ENCODE assay signal across 8 cellular contexts in genomic region chr5:69559908-69560330, GRCh38. TPM values are rescaled to one million over a fixed set of nuclear protein-coding genes. Genes with fewer than 3 reads are reported as not detected.
A peak's percentile ranks its signal among the peaks of the same experiment; 100 is the strongest.
DNase-seq lines count a peak whose midpoint lies in the region; ATAC-seq, FAIRE-seq and TF ChIP-seq lines count a peak whose summit lies in the region.
"Not testable (repeated sequence)": the region's sequence is repeated elsewhere in the genome, so short reads cannot be mapped to it uniquely, and the experiment has no call there.

Gene GTF2H2C, plus strand, starts transcription at chr5:69560191. Its CDS starts 4,942 bp downstream, at chr5:69565133.

- in situ Hi-C loops in HepG2 (cut with HindIII; ENCODE audit: extremely low pct_ligation_motif_present, low pct_unique_long_range_greater_than_20kb), result not testable (repeated sequence)

- not testable (repeated sequence) for H3K27ac ChIP-seq in OCI-LY3 (ENCODE audit: low read length); effector memory CD4-positive, alpha-beta T cell (ENCODE audit: insufficient read depth, low read length, poor library complexity, severe bottlenecking)
- H3K27ac ChIP-seq in HepG2 (ENCODE audit: extremely low read length, insufficient read depth, low read length) (peak within 1 kb of the TSS; percentile 51), smooth muscle cell (ENCODE audit: low read depth) (peak within 1 kb of the TSS; percentile 57), vagina (peak within 1 kb of the TSS; percentile 44)

- not testable (repeated sequence) for FAIRE-seq in HepG2 (lab: Jason Lieb, UNC)

- not testable (repeated sequence) for H3K79me2 ChIP-seq in OCI-LY3 (ENCODE audit: low read length); HepG2 (ENCODE audit: insufficient read depth, low read length); smooth muscle cell (ENCODE audit: low read depth)

- ATAC-seq in GM18867 (IDR thresholded peaks at IDR 0.05; ENCODE audit: unreplicated experiment) (peak; percentile 98), HG02885 (IDR thresholded peaks at IDR 0.05; ENCODE audit: poor library complexity, unreplicated experiment) (peak; percentile 98), HepG2 (peak; percentile 98)

- not testable (repeated sequence) for H4K20me1 ChIP-seq in OCI-LY3 (ENCODE audit: insufficient read depth, low read length); HepG2 (ENCODE audit: insufficient read depth, low read length); smooth muscle cell (ENCODE audit: low read depth)

- peak; percentile 66 for DNase-seq in activated T-cell treated with anti-CD3 and anti-CD28 coated beads for 24 hours (ENCODE audit: low read depth)
- peak; percentile 54 to 69 (median 57) for DNase-seq in effector memory CD4-positive, alpha-beta T cell
- peak; percentile 66 for DNase-seq in HepG2 (ENCODE audit: low spot score)
- not testable (repeated sequence) for DNase-seq in smooth muscle cell (lab: John Stamatoyannopoulos, UW; ENCODE audit: unreplicated experiment)
- DNase-seq in vagina (ENCODE audit: extremely low spot score in 2 of 2), result peak in 1 of 2 donors; percentile 19

- under 1% methylated on average over 15 of the region's 40 CpGs for WGBS in HepG2 (ENCODE audit: low lambda C conversion rate)
- WGBS in smooth muscle cell (ENCODE audit: low lambda C conversion rate), result 2% methylated on average over 38 of the region's 40 CpGs

- not testable (repeated sequence) for TF ChIP-seq RAD21 in HepG2 (CRISPR knock-in tag; IDR thresholded peaks at IDR 0.05)

- CTCF ChIA-PET in HepG2 (lab: Yijun Ruan, JAX; ENCODE audit: low intra/inter-chr PET ratio, low total read pairs), result not testable (repeated sequence)

- POLR2A ChIA-PET in HepG2 (lab: Yijun Ruan, JAX), result interaction anchor here (0.6 to 1.4 kb wide), 2 partner anchors 42 to 105 kb away, joined by 3 to 4 read pairs; no protein-coding TSS in a partner anchor

- TF ChIP-seq CTCF in OCI-LY3 (IDR thresholded peaks at IDR 0.05; ENCODE audit: low read depth, low read length), result peak; percentile 27
- peak; percentile 25; the same call in 1 of the 2 replicates for TF ChIP-seq CTCF in HepG2 (CRISPR knock-in tag; IDR thresholded peaks at IDR 0.05)
- peak; percentile 16 for TF ChIP-seq CTCF in smooth muscle cell (IDR thresholded peaks at IDR 0.05; ENCODE audit: borderline replicate concordance, insufficient read depth, poor library complexity, severe bottlenecking)
- TF ChIP-seq CTCF in vagina (IDR thresholded peaks at IDR 0.05), result peak in 1 of 3 experiments; percentile 33

- not testable (repeated sequence) for BruUV-seq in HepG2 (replicated peaks; lab: Mats Ljungman, UMichigan)

- peak; percentile 17 to 57; a peak in 3 of 4 replicates for TF ChIP-seq POLR2A in HepG2 (IDR thresholded peaks at IDR 0.05; ENCODE audit: insufficient read depth in 1 of 2, low read depth in 2 of 2, low read length in 2 of 2)
- not testable (repeated sequence) for TF ChIP-seq POLR2A in vagina (IDR thresholded peaks at IDR 0.05)

- H3K9me3 ChIP-seq in OCI-LY3 (ENCODE audit: insufficient read depth, low read length); effector memory CD4-positive, alpha-beta T cell (ENCODE audit: control insufficient read depth, low read length); HepG2 (ENCODE audit: low read length); smooth muscle cell (replicated peaks; ENCODE audit: low read depth); vagina: not testable (repeated sequence)

- peak within 1 kb of the TSS; percentile 52 for H3K4me2 ChIP-seq in OCI-LY3 (ENCODE audit: low read length)
- H3K4me2 ChIP-seq in HepG2 (ENCODE audit: low read depth, low read length), result peak within 1 kb of the TSS; percentile 63
- H3K4me2 ChIP-seq in smooth muscle cell, result peak within 1 kb of the TSS; percentile 87

- not testable (repeated sequence) for H3F3A ChIP-seq in smooth muscle cell (ENCODE audit: low read depth)

- not testable (repeated sequence) for H3K27me3 ChIP-seq in OCI-LY3 (ENCODE audit: low read depth, low read length); effector memory CD4-positive, alpha-beta T cell (replicated peaks; ENCODE audit: control insufficient read depth, insufficient read depth, low read length, poor library complexity, severe bottlenecking); HepG2 (ENCODE audit: control insufficient read depth in 1 of 2, insufficient read depth in 2 of 2, low read length in 2 of 2); smooth muscle cell (ENCODE audit: low read depth); vagina

- intact Hi-C loops in HepG2 (cut with micrococcal nuclease; ENCODE audit: unreplicated experiment); vagina (cut with DNase I): not testable (repeated sequence)

- not testable (repeated sequence) for H3K4me1 ChIP-seq in OCI-LY3 (ENCODE audit: low read length); effector memory CD4-positive, alpha-beta T cell (ENCODE audit: control insufficient read depth, insufficient read depth, low read length, poor library complexity, severe bottlenecking); HepG2 (ENCODE audit: insufficient read depth, low read length); smooth muscle cell (ENCODE audit: low read depth); vagina

- peak within 1 kb of the TSS; percentile 47 for H3K9ac ChIP-seq in OCI-LY3 (ENCODE audit: low read length)
- peak within 1 kb of the TSS; percentile 59; the same call in 1 of the 2 replicates for H3K9ac ChIP-seq in HepG2 (ENCODE audit: insufficient read depth, low read depth, low read length)
- H3K9ac ChIP-seq in smooth muscle cell (ENCODE audit: low read depth), result not testable (repeated sequence)

- not testable (repeated sequence) for H3K36me3 ChIP-seq in OCI-LY3 (replicated peaks; ENCODE audit: low read depth, low read length); effector memory CD4-positive, alpha-beta T cell (ENCODE audit: control insufficient read depth, insufficient read depth, low read length); HepG2 (replicated peaks in 1 of 2; ENCODE audit: control insufficient read depth in 1 of 2, insufficient read depth in 2 of 2, low read length in 2 of 2); smooth muscle cell (ENCODE audit: low read depth); vagina

- not testable (repeated sequence) for TF ChIP-seq EP300 in HepG2 (IDR thresholded peaks at IDR 0.05; ENCODE audit: low read depth in 2 of 2, low read length in 2 of 2); HepG2 (CRISPR knock-in tag; IDR thresholded peaks at IDR 0.05; ENCODE audit: borderline replicate concordance)

- peak within 1 kb of the TSS; percentile 69 for H3K4me3 ChIP-seq in OCI-LY3 (ENCODE audit: low read length)
- H3K4me3 ChIP-seq in effector memory CD4-positive, alpha-beta T cell (ENCODE audit: insufficient read depth, low read depth, low read length, poor library complexity, severe bottlenecking), result peak within 1 kb of the TSS; percentile 35
- peak within 1 kb of the TSS; percentile 52 to 57 (median 54); a peak in 5 of 6 replicates for H3K4me3 ChIP-seq in HepG2 (replicated peaks in 1 of 3; ENCODE audit: insufficient read depth in 1 of 3, low read depth in 2 of 3, low read length in 3 of 3)
- peak within 1 kb of the TSS; percentile 55 for H3K4me3 ChIP-seq in smooth muscle cell
- H3K4me3 ChIP-seq in vagina, result peak within 1 kb of the TSS; percentile 44 to 46

- not testable (repeated sequence) for H2AFZ ChIP-seq in OCI-LY3 (ENCODE audit: low read depth, low read length); HepG2 (ENCODE audit: low read length)
- peak within 1 kb of the TSS; percentile 90 for H2AFZ ChIP-seq in smooth muscle cell (ENCODE audit: low read depth)

TF ChIP-seq in HepG2, 621 proteins besides CTCF, POLR2A, EP300 and RAD21 (continues in another document):
- TF ChIP-seq MIXL1 (CRISPR knock-in tag; IDR thresholded peaks at IDR 0.05) (0 out of 2 replicates have a peak, but pooled peaks have one; percentile 54), RBFOX2 (IDR thresholded peaks at IDR 0.05; ENCODE audit: low read depth, low read length) (peak; percentile 63)

RNA-seq across cellular contexts. Expression of gene GTF2H2C, which starts in this region (rescaled TPM):
- total RNA-seq in HepG2 (2016; rRNA removed; fragmentation: Illumina TruSeq; extraction: Trizol) (62.9 and 72.3 TPM in 2 replicates), smooth muscle cell (34.5 and 53.1 TPM in 2 replicates), vagina (22.8 TPM)
- total RNA-seq in HepG2 (2016; cell fraction: cytosol; rRNA removed; fragmentation: Illumina TruSeq; extraction: Trizol; ENCODE audit: low read depth), result 24.7 and 25.5 TPM in 2 replicates
- total RNA-seq in HepG2 (2016; cell fraction: insoluble cytoplasmic fraction; rRNA removed; fragmentation: Illumina TruSeq; extraction: Trizol), result 65.2 and 65.9 TPM in 2 replicates
- 38.8 and 43.4 TPM in 2 replicates for total RNA-seq in HepG2 (2016; cell fraction: membrane; rRNA removed; fragmentation: Illumina TruSeq; extraction: Trizol)
- total RNA-seq in HepG2 (2016; cell fraction: nucleus; rRNA removed; fragmentation: Illumina TruSeq; extraction: Trizol), result 44.6 and 54.6 TPM in 2 replicates
- polyA plus RNA-seq in HepG2 (2011; rRNA removed) (24.7 and 29.7 TPM in 2 replicates), smooth muscle cell (21.9 and 24.5 TPM in 2 replicates)
- 10.0 and 12.7 TPM in 2 replicates for polyA plus RNA-seq in HepG2 (2011; cell fraction: cytosol; rRNA removed)
- polyA plus RNA-seq in HepG2 (2011; cell fraction: nucleus; rRNA removed), result 21.2 and 25.6 TPM in 2 replicates
- 21.4 and 34.4 TPM in 2 replicates for polyA plus RNA-seq in HepG2 (2012)
- 8.4 and 10.8 TPM in 2 replicates for polyA plus RNA-seq in HepG2 (2016; cell fraction: cytosol; fragmentation: Illumina TruSeq; extraction: Trizol; ENCODE audit: low read depth)
- 69.3 and 73.5 TPM in 2 replicates for polyA plus RNA-seq in HepG2 (2016; cell fraction: insoluble cytoplasmic fraction; fragmentation: Illumina TruSeq; extraction: Trizol; ENCODE audit: low read depth)
- 18.3 and 18.6 TPM in 2 replicates for polyA plus RNA-seq in HepG2 (2016; cell fraction: membrane; fragmentation: Illumina TruSeq; extraction: Trizol; ENCODE audit: low read depth)
- 67.8 and 72.1 TPM in 2 replicates for polyA plus RNA-seq in HepG2 (2016; cell fraction: nucleus; fragmentation: Illumina TruSeq; extraction: Trizol; ENCODE audit: insufficient read depth, low read depth)
- polyA minus RNA-seq in HepG2 (2011; rRNA and poly(A)+ RNA removed; ENCODE audit: low replicate concordance), result 13.1 and 18.6 TPM in 2 replicates
- polyA minus RNA-seq in HepG2 (2011; cell fraction: cytosol; rRNA and poly(A)+ RNA removed), result 10.3 and 12.3 TPM in 2 replicates
- polyA minus RNA-seq in HepG2 (2011; cell fraction: nucleus; rRNA and poly(A)+ RNA removed), result 57.2 and 74.0 TPM in 2 replicates
